ENCODE assay signal across 9 cellular contexts in genomic region chr12:20646239-20646827, GRCh38. TPM values are rescaled to one million over a fixed set of nuclear protein-coding genes. Genes with fewer than 3 reads are reported as not detected.
DNase-seq lines count a peak whose midpoint lies in the region; ATAC-seq and TF ChIP-seq lines count a peak whose summit lies in the region.
"Had no signal": no experiment of that assay in that cellular context is flagged by ENCODE, and none has a peak within 500 bp of the region (broad histone marks: within the 10 kb centered on the region; RNA-seq: fewer than 3 reads in every experiment).

No MANE protein-coding gene starts in this region.

- CTCF ChIA-PET in activated CD4-positive, alpha-beta T cell treated with anti-CD3 and anti-CD28 coated beads for 36 hours (lab: Charles Lee), result interaction anchor here (1.0 kb wide), 1 partner anchor 15 kb away, joined by 3 read pairs; no protein-coding TSS in a partner anchor

- no peaks in the 10 kb centered on the region for H3K4me1 Mint-ChIP-seq in activated CD4-positive, alpha-beta T cell treated with anti-CD3 and anti-CD28 coated beads for 36 hours

- H3K4me1 ChIP-seq in SJCRH30 (peaks cover 16% of the 10 kb centered on the region), smooth muscle cell (ENCODE audit: low read depth) (no peaks in the 10 kb centered on the region)

- no peak overlapping the region for H3K27ac Mint-ChIP-seq in activated CD4-positive, alpha-beta T cell treated with anti-CD3 and anti-CD28 coated beads for 36 hours
- H3K27ac Mint-ChIP-seq: T-helper 1 cell treated with Interleukin-12 subunit alpha and Interleukin-12 subunit beta and Interleukin-4 antibody, amounts not matched to agents 30 μg/mL and 1 μg/mL, for 36 hours had no signal

- H3K9me3 ChIP-seq in SJCRH30 (replicated peaks), result no peaks in the 10 kb centered on the region
- H3K9me3 ChIP-seq in smooth muscle cell (replicated peaks; ENCODE audit: low read depth), result no peaks in the 10 kb centered on the region

- H3K36me3 ChIP-seq in SJCRH30, result 0 out of 2 replicates have a peak, but pooled peaks cover 2% of the 10 kb centered on the region
- H3K36me3 ChIP-seq in smooth muscle cell (ENCODE audit: low read depth), result no peaks in the 10 kb centered on the region

- no peaks in the 10 kb centered on the region for H3K79me2 ChIP-seq in smooth muscle cell (ENCODE audit: low read depth)

- 70% methylated on average over 3 of the region's 3 CpGs for WGBS in smooth muscle cell (ENCODE audit: low lambda C conversion rate)

- in situ Hi-C loops in G401 (cut with HindIII; ENCODE audit: low sequenced_read_pairs), result no loop called here

- DNase-seq in G401 (ENCODE audit: low spot score) (peak; percentile 25), SJCRH30 (peak; percentile 11 to 74), globus pallidus (ENCODE audit: low spot score) (peak; percentile 34), smooth muscle cell (lab: John Stamatoyannopoulos, UW; ENCODE audit: unreplicated experiment) (no peak), activated T-cell treated with anti-CD3 and anti-CD28 coated beads for 4 hours (no peak)
- DNase-seq in Jurkat, Clone E6-1 (ENCODE audit: low read depth, low spot score), result peak; percentile 21
- DNase-seq in activated CD4-positive, alpha-beta T cell treated with anti-CD3 and anti-CD28 coated beads for 36 hours, result no peak

- H3K27ac ChIP-seq in SJCRH30, result no peak overlapping the region
- H3K27ac ChIP-seq in smooth muscle cell (ENCODE audit: low read depth), result no peak overlapping the region

- no peak overlapping the region for H3K4me3 ChIP-seq in Jurkat, Clone E6-1 (ENCODE audit: low read length)
- H3K4me3 ChIP-seq in SJCRH30, result no peak overlapping the region
- no peak overlapping the region for H3K4me3 ChIP-seq in smooth muscle cell

- no peak overlapping the region for H3K4me2 ChIP-seq in smooth muscle cell

- peak overlapping the region; percentile 3 for H2AFZ ChIP-seq in smooth muscle cell (ENCODE audit: low read depth)

- TF ChIP-seq CTCF in smooth muscle cell (IDR thresholded peaks at IDR 0.05; ENCODE audit: borderline replicate concordance, insufficient read depth, poor library complexity, severe bottlenecking), result peak; percentile 56

- no peak overlapping the region for H3K4me3 Mint-ChIP-seq in activated CD4-positive, alpha-beta T cell treated with anti-CD3 and anti-CD28 coated beads for 36 hours
- H3K4me3 Mint-ChIP-seq: T-helper 1 cell treated with Interleukin-12 subunit alpha and Interleukin-12 subunit beta and Interleukin-4 antibody, amounts not matched to agents 30 μg/mL and 1 μg/mL, for 36 hours had no signal

- H3K27me3 ChIP-seq in SJCRH30, result no peaks in the 10 kb centered on the region; the same call in 1 of the 2 replicates
- H3K27me3 ChIP-seq in smooth muscle cell (ENCODE audit: low read depth), result no peaks in the 10 kb centered on the region

- no peaks in the 10 kb centered on the region for H3K9me3 Mint-ChIP-seq in activated CD4-positive, alpha-beta T cell treated with anti-CD3 and anti-CD28 coated beads for 36 hours (ENCODE audit: low read depth)
- H3K9me3 Mint-ChIP-seq: T-helper 1 cell treated with Interleukin-12 subunit alpha and Interleukin-12 subunit beta and Interleukin-4 antibody, amounts not matched to agents 30 μg/mL and 1 μg/mL, for 36 hours had no signal

- H3K9ac ChIP-seq in smooth muscle cell (ENCODE audit: low read depth), result no peak overlapping the region

- no peaks in the 10 kb centered on the region for H3K36me3 Mint-ChIP-seq in activated CD4-positive, alpha-beta T cell treated with anti-CD3 and anti-CD28 coated beads for 36 hours (ENCODE audit: low read depth)

- H3K27me3 Mint-ChIP-seq in activated CD4-positive, alpha-beta T cell treated with anti-CD3 and anti-CD28 coated beads for 36 hours, result no peaks in the 10 kb centered on the region

- no peaks in the 10 kb centered on the region for H4K20me1 ChIP-seq in smooth muscle cell (ENCODE audit: low read depth)

- intact Hi-C loops in activated CD4-positive, alpha-beta T cell treated with anti-CD3 and anti-CD28 coated beads for 36 hours (cut with DNase I, micrococcal nuclease), result loop anchor here (1.0 to 2.0 kb wide), 2 partner anchors 522 to 524 kb away; no protein-coding TSS in a partner anchor

- no peaks in the 10 kb centered on the region for H3F3A ChIP-seq in smooth muscle cell (ENCODE audit: low read depth)

- ATAC-seq in activated CD4-positive, alpha-beta T cell treated with anti-CD3 and anti-CD28 coated beads for 36 hours, result no peak
- no peak for ATAC-seq in HG03439 (IDR thresholded peaks at IDR 0.05; ENCODE audit: unreplicated experiment)

- POLR2A ChIA-PET in activated CD4-positive, alpha-beta T cell treated with anti-CD3 and anti-CD28 coated beads for 36 hours (lab: Charles Lee), result no interaction called here

RNA-seq across cellular contexts. Expression of gene SLCO1C1, which starts 48.8 kb away (rescaled TPM):
- total RNA-seq in G401 (2014; rRNA removed; shearing (Covaris generic)), result not detected in 2 replicates
- polyA plus RNA-seq in Jurkat, Clone E6-1 (2012; ENCODE audit: insufficient read depth, insufficient read length), result not detected
- total RNA-seq in SJCRH30 (2014; rRNA removed; shearing (Covaris generic)), result 0.14 and 0.18 TPM in 2 replicates
- 0.04 and 2.3 TPM in 2 replicates for total RNA-seq in smooth muscle cell
- polyA plus RNA-seq in smooth muscle cell, result 0.25 TPM in 1 of 2 replicates, not detected in the other
- total RNA-seq in activated CD4-positive, alpha-beta T cell treated with anti-CD3 and anti-CD28 coated beads for 36 hours, result not detected

Comparison
In these comparisons a context has a peak if more than half of its experiments do, and no peak if none do; other contexts are left out.
1. DNase-seq: peak in G401 (single experiment), Jurkat, Clone E6-1 (single experiment), SJCRH30 (2 of 2) and globus pallidus (single experiment); none in smooth muscle cell (single experiment), activated CD4-positive, alpha-beta T cell treated with anti-CD3 and anti-CD28 coated beads for 36 hours (single experiment) and activated T-cell treated with anti-CD3 and anti-CD28 coated beads for 4 hours (single experiment).